ENCODE assay signal across 17 cellular contexts in genomic region chr3:18086078-18086477, GRCh38.
"Had no signal": no experiment of that assay in that cellular context is flagged by ENCODE, and none has a peak within 500 bp of the region (broad histone marks: within the 10 kb centered on the region; RNA-seq: fewer than 3 reads in every experiment).

No MANE protein-coding gene starts in this region.

- DNase-seq: activated CD4-positive, alpha-beta T cell treated with anti-CD3 and anti-CD28 coated beads for 1 hour; activated CD4-positive, alpha-beta T cell treated with anti-CD3 and anti-CD28 coated beads, Interleukin-2, amount 50 U/mL, for 4 hours; activated effector memory CD4-positive, alpha-beta T cell treated with anti-CD3 and anti-CD28 coated beads, Interleukin-2, amount 50 U/mL, for 16 hours; activated T-cell treated with anti-CD3 and anti-CD28 coated beads, Interleukin-2, amount 50 U/mL, for 24 hours; amniotic stem cell; islet precursor cell; mucosa of descending colon; naive thymus-derived CD8-positive, alpha-beta T cell; stimulated activated CD4-positive, alpha-beta T cell treated with anti-CD3 and anti-CD28 coated beads, Interleukin-2, amount 100 ng/mL, for 48 hours; stimulated activated naive B cell treated with anti-CD40 and anti-IgM and Interleukin-4, amounts not matched to agents 10 μg/mL and 1 μg/mL and 100 μg/mL, for 72 hours; substantia nigra; T-cell; T-helper 9 cell had no signal

- ATAC-seq: gastroesophageal sphincter; left lobe of liver; stimulated activated naive B cell treated with anti-CD40 and anti-IgM and Interleukin-4, amounts not matched to agents 10 μg/mL and 1 μg/mL and 100 μg/mL, for 72 hours; T-cell had no signal

- H3K27me3 Mint-ChIP-seq: type B pancreatic cell had no signal

- H3K36me3 ChIP-seq: gastroesophageal sphincter had no signal

- H3K9me3 Mint-ChIP-seq: activated naive CD4-positive, alpha-beta T cell treated with anti-CD3 and anti-CD28 coated beads, Interleukin-2, amount 50 U/mL, for 24 hours; activated T-cell treated with anti-CD3 and anti-CD28 coated beads, Interleukin-2, amount 50 U/mL, for 24 hours; naive thymus-derived CD8-positive, alpha-beta T cell; stimulated activated naive B cell treated with anti-CD40 and anti-IgM and Interleukin-4, amounts not matched to agents 10 μg/mL and 1 μg/mL and 100 μg/mL, for 72 hours; T-cell; type B pancreatic cell had no signal

- H3K4me3 Mint-ChIP-seq: activated naive CD4-positive, alpha-beta T cell treated with anti-CD3 and anti-CD28 coated beads, Interleukin-2, amount 50 U/mL, for 24 hours; activated T-cell treated with anti-CD3 and anti-CD28 coated beads, Interleukin-2, amount 50 U/mL, for 24 hours; stimulated activated naive B cell treated with anti-CD40 and anti-IgM and Interleukin-4, amounts not matched to agents 10 μg/mL and 1 μg/mL and 100 μg/mL, for 72 hours; T-cell; type B pancreatic cell had no signal

- H3K36me3 Mint-ChIP-seq: activated naive CD4-positive, alpha-beta T cell treated with anti-CD3 and anti-CD28 coated beads, Interleukin-2, amount 50 U/mL, for 24 hours; naive thymus-derived CD8-positive, alpha-beta T cell; stimulated activated naive B cell treated with anti-CD40 and anti-IgM and Interleukin-4, amounts not matched to agents 10 μg/mL and 1 μg/mL and 100 μg/mL, for 72 hours; T-cell; type B pancreatic cell had no signal

- H3K27me3 ChIP-seq: gastroesophageal sphincter had no signal

- H3K27ac Mint-ChIP-seq: activated naive CD4-positive, alpha-beta T cell treated with anti-CD3 and anti-CD28 coated beads, Interleukin-2, amount 50 U/mL, for 24 hours; activated T-cell treated with anti-CD3 and anti-CD28 coated beads, Interleukin-2, amount 50 U/mL, for 24 hours; naive thymus-derived CD8-positive, alpha-beta T cell; stimulated activated naive B cell treated with anti-CD40 and anti-IgM and Interleukin-4, amounts not matched to agents 10 μg/mL and 1 μg/mL and 100 μg/mL, for 72 hours; T-cell; type B pancreatic cell had no signal

- H3K4me3 ChIP-seq: gastroesophageal sphincter, mucosa of descending colon had no signal

- H3K9me3 ChIP-seq: gastroesophageal sphincter, mucosa of descending colon had no signal

- H3K27ac ChIP-seq: gastroesophageal sphincter had no signal
